ENCODE assay signal across 8 cellular contexts in genomic region chr16:10971560-10971961, GRCh38. TPM values are rescaled to one million over a fixed set of nuclear protein-coding genes. Genes with fewer than 3 reads are reported as not detected.
DNase-seq lines count a peak whose midpoint lies in the region; ATAC-seq, FAIRE-seq and TF ChIP-seq lines count a peak whose summit lies in the region.

No MANE protein-coding gene starts in this region.

- H3K27ac ChIP-seq in CD4-positive, alpha-beta T cell (ENCODE audit: low read depth, low read length): no peak overlapping the region
- H3K27ac ChIP-seq in foreskin keratinocyte (no peak overlapping the region), neutrophil (no peak overlapping the region)

- peak; percentile 76 for TF ChIP-seq CTCF in CD4-positive, alpha-beta T cell (IDR thresholded peaks at IDR 0.05)
- TF ChIP-seq CTCF in foreskin keratinocyte (conservative IDR thresholded peaks at IDR 0.05) (peak; percentile 94), neutrophil (IDR thresholded peaks at IDR 0.05) (peak; percentile 24)

- peaks cover 63% of the 10 kb centered on the region for H3K36me3 ChIP-seq in neutrophil

- peaks cover 62% of the 10 kb centered on the region for H3K36me3 Mint-ChIP-seq in CD4-positive, alpha-beta T cell (ENCODE audit: low read depth)
- H3K36me3 Mint-ChIP-seq in activated CD4-positive, alpha-beta T cell treated with anti-CD3 and anti-CD28 coated beads, Interleukin-2, amount 10 ng/mL, durations not matched to agents 7 days and 5 days (ENCODE audit: low read depth): peaks cover 37% of the 10 kb centered on the region

- no peak overlapping the region for H3K27ac Mint-ChIP-seq in CD4-positive, alpha-beta T cell
- peak overlapping the region; percentile 79 for H3K27ac Mint-ChIP-seq in activated CD4-positive, alpha-beta T cell treated with anti-CD3 and anti-CD28 coated beads, Interleukin-2, amount 10 ng/mL, durations not matched to agents 7 days and 5 days

- intact Hi-C loops in CD4-positive, alpha-beta T cell (cut with DNase I, micrococcal nuclease): loop anchor here (1.0 to 5.0 kb wide), 4 partner anchors 286 to 386 kb away; no protein-coding TSS in a partner anchor

- DNase-seq in CD4-positive, alpha-beta T cell: peak in 4 of 10 experiments; percentile 11 to 27 (median 14)
- no peak for DNase-seq in GM18507 (ENCODE audit: extremely low spot score, insufficient read length, low read depth)
- DNase-seq in NCI-H2171 treated with DMSO at 0.1 percent for 48 hours (lab: John Stamatoyannopoulos, UW): peak; percentile 92
- peak; percentile 67 for DNase-seq in activated CD4-positive, alpha-beta T cell treated with anti-CD3 and anti-CD28 coated beads, Interleukin-2, amount 10 ng/mL, durations not matched to agents 7 days and 5 days
- DNase-seq in foreskin keratinocyte: peak in 1 of 2 donors; percentile 60
- DNase-seq in activated naive CD4-positive, alpha-beta T cell treated with anti-CD3 and anti-CD28 coated beads, Interleukin-2, amount 50 U/mL, for 16 hours: no peak

- H3K4me1 ChIP-seq in foreskin keratinocyte (peaks cover 4% of the 10 kb centered on the region), neutrophil (ENCODE audit: control insufficient read depth in 1 of 2, insufficient read depth in 1 of 2, low read depth in 1 of 2, low read length in 1 of 2) (peaks cover 9% of the 10 kb centered on the region in 2 experiments)

- POLR2A ChIA-PET in CD4-positive, alpha-beta T cell (lab: Charles Lee): interaction anchor here (0.9 to 1.4 kb wide), 3 partner anchors 280 to 286 kb away, joined by 3 to 10 read pairs (median 4); partner anchors contain the start of gene SOCS1
- POLR2A ChIA-PET in activated CD4-positive, alpha-beta T cell treated with anti-CD3 and anti-CD28 coated beads, Interleukin-2, amount 10 ng/mL, durations not matched to agents 7 days and 5 days (lab: Charles Lee): interaction anchor here (1.3 kb wide), 1 partner anchor 284 kb away, joined by 6 read pairs; the partner anchor contains the start of gene SOCS1

- H3K9me3 Mint-ChIP-seq in CD4-positive, alpha-beta T cell: no peaks in the 10 kb centered on the region
- no peaks in the 10 kb centered on the region for H3K9me3 Mint-ChIP-seq in activated CD4-positive, alpha-beta T cell treated with anti-CD3 and anti-CD28 coated beads, Interleukin-2, amount 10 ng/mL, durations not matched to agents 7 days and 5 days

- ATAC-seq in CD4-positive, alpha-beta T cell (ENCODE audit: poor library complexity): peak; percentile 34
- ATAC-seq in foreskin keratinocyte (peak; percentile 60), HG03039 (IDR thresholded peaks at IDR 0.05; ENCODE audit: unreplicated experiment) (no peak)

- H3K27me3 ChIP-seq in CD4-positive, alpha-beta T cell (ENCODE audit: control insufficient read depth, insufficient read depth, low read length): no peaks in the 10 kb centered on the region
- H3K27me3 ChIP-seq in foreskin keratinocyte (no peaks in the 10 kb centered on the region), neutrophil (no peaks in the 10 kb centered on the region)

- H3K4me3 ChIP-seq in neutrophil (ENCODE audit: low read depth in 1 of 2, low read length in 1 of 2): no peak overlapping the region

- peak; percentile 80 for FAIRE-seq in GM18507 (lab: Jason Lieb, UNC)

- no peaks in the 10 kb centered on the region for H3K27me3 Mint-ChIP-seq in CD4-positive, alpha-beta T cell
- H3K27me3 Mint-ChIP-seq in activated CD4-positive, alpha-beta T cell treated with anti-CD3 and anti-CD28 coated beads, Interleukin-2, amount 10 ng/mL, durations not matched to agents 7 days and 5 days: no peaks in the 10 kb centered on the region

- no peaks in the 10 kb centered on the region for H3K9me3 ChIP-seq in CD4-positive, alpha-beta T cell (ENCODE audit: control insufficient read depth, low read length)
- no peaks in the 10 kb centered on the region for H3K9me3 ChIP-seq in neutrophil

- H3K4me1 Mint-ChIP-seq in CD4-positive, alpha-beta T cell (ENCODE audit: low read depth): peaks cover 21% of the 10 kb centered on the region
- H3K4me1 Mint-ChIP-seq in activated CD4-positive, alpha-beta T cell treated with anti-CD3 and anti-CD28 coated beads, Interleukin-2, amount 10 ng/mL, durations not matched to agents 7 days and 5 days: peaks cover 79% of the 10 kb centered on the region

- CTCF ChIA-PET in CD4-positive, alpha-beta T cell (lab: Charles Lee): interaction anchor here (0.6 to 1.0 kb wide), 8 partner anchors 9 to 904 kb away, joined by 3 to 5 read pairs (median 4); partner anchors contain the start of gene SOCS1
- CTCF ChIA-PET in activated CD4-positive, alpha-beta T cell treated with anti-CD3 and anti-CD28 coated beads, Interleukin-2, amount 10 ng/mL, durations not matched to agents 7 days and 5 days (lab: Charles Lee): interaction anchor here (0.5 to 3.2 kb wide), 19 partner anchors 7 to 411 kb away, joined by 3 to 34 read pairs (median 3); partner anchors contain the start of gene SOCS1

- H3K4me3 Mint-ChIP-seq in CD4-positive, alpha-beta T cell: no peak overlapping the region
- H3K4me3 Mint-ChIP-seq in activated CD4-positive, alpha-beta T cell treated with anti-CD3 and anti-CD28 coated beads, Interleukin-2, amount 10 ng/mL, durations not matched to agents 7 days and 5 days: no peak overlapping the region

RNA-seq across cellular contexts. Expression of gene CLEC16A, which starts 27.2 kb away (rescaled TPM):
- total RNA-seq in CD4-positive, alpha-beta T cell: 10 to 100 TPM; 21.7 to 22.7 TPM
- total RNA-seq in activated CD4-positive, alpha-beta T cell treated with anti-CD3 and anti-CD28 coated beads, Interleukin-2, amount 10 ng/mL, durations not matched to agents 7 days and 5 days: 10 to 100 TPM; 30.9 to 35.1 TPM
- 21.0 and 22.0 TPM in 2 replicates for total RNA-seq in foreskin keratinocyte
- polyA plus RNA-seq in foreskin keratinocyte: 11.4 and 12.0 TPM in 2 replicates

RNA-seq across cellular contexts. Expression of gene DEXI, which starts 29.3 kb away (rescaled TPM):
- total RNA-seq in CD4-positive, alpha-beta T cell: 1 to 10 TPM; 5.8 to 7.2 TPM
- total RNA-seq in activated CD4-positive, alpha-beta T cell treated with anti-CD3 and anti-CD28 coated beads, Interleukin-2, amount 10 ng/mL, durations not matched to agents 7 days and 5 days: 10 to 100 TPM; 29.2 to 36.9 TPM
- total RNA-seq in foreskin keratinocyte: 42.8 and 45.1 TPM in 2 replicates
- polyA plus RNA-seq in foreskin keratinocyte: 40.4 and 43.1 TPM in 2 replicates

Comparison
In these comparisons a context has a peak if more than half of its experiments do, and no peak if none do; other contexts are left out.
1. DNase-seq: peak in NCI-H2171 treated with DMSO at 0.1 percent for 48 hours (single experiment) and activated CD4-positive, alpha-beta T cell treated with anti-CD3 and anti-CD28 coated beads, Interleukin-2, amount 10 ng/mL, durations not matched to agents 7 days and 5 days (single experiment); none in GM18507 (single experiment) and activated naive CD4-positive, alpha-beta T cell treated with anti-CD3 and anti-CD28 coated beads, Interleukin-2, amount 50 U/mL, for 16 hours (single experiment).
2. CTCF ChIP-seq: peak in every context shown above with its lines; median percentile 94 in foreskin keratinocyte; 76 in CD4-positive, alpha-beta T cell; 24 in neutrophil.